9 cellular contexts compared by ENCODE assay signal in the genomic region with DNA sequence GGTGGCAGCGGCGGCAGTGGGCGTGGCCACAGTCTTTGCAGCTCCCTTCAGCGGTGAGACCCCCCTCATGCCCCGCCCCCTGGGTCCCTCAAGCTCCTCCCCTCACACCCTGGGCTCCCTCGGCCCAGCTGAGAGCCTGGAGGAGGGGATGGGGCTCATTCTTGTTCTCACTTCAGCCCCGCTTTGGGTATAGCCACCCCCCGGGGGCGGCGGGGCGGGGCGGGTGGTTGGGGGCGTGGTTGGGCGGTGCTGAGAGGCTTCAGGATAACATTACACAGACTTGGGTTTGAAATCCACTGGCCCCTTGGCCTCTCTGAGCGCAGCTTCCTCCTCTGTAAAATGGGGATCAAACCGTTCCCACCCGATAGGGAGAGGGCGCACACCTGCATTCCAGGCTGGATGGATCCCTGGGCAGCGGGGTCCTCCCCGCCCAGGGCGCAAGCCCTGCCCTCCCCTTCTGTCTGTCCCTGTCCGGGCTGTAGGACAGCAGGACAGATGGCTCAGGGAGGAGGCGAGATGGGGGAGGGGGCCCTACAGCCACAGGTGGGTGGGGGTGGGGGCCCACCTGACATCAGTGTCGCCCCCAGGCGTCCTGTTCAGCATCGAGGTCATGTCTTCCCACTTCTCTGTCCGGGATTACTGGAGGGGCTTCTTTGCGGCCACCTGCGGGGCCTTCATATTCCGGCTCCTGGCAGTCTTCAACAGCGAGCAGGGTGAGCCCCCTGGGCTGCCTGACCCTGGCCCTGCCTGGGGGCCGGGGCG. TPM values are rescaled to one million over a fixed set of nuclear protein-coding genes. Genes with fewer than 3 reads are reported as not detected.
DNase-seq lines count a peak whose midpoint lies in the region; ATAC-seq and TF ChIP-seq lines count a peak whose summit lies in the region.
"Had no signal": no experiment of that assay in that cellular context is flagged by ENCODE, and none has a peak within 500 bp of the region (broad histone marks: within the 10 kb centered on the region; RNA-seq: fewer than 3 reads in every experiment).

No MANE protein-coding gene starts in this region.

- DNase-seq in BJ (ENCODE audit: low read depth) (no peak), NCI-H748 treated with DMSO at 0.1 percent for 48 hours (lab: John Stamatoyannopoulos, UW) (peak; percentile 21), neuronal stem cell (ENCODE audit: low spot score) (peak; percentile 87), kidney tubule cell (ENCODE audit: low spot score) (no peak), dorsolateral prefrontal cortex (no peak)
- no peak for DNase-seq in central memory CD8-positive, alpha-beta T cell (ENCODE audit: low spot score in 2 of 2)

- no peaks in the 10 kb centered on the region for H3K36me3 ChIP-seq in BJ (ENCODE audit: control insufficient read depth, insufficient read depth, low read length)
- no peaks in the 10 kb centered on the region for H3K36me3 ChIP-seq in neuronal stem cell (replicated peaks in 1 of 2; ENCODE audit: control insufficient read depth in 2 of 2, insufficient read depth in 2 of 2, low read length in 2 of 2)

- H2AFZ ChIP-seq in neuronal stem cell (ENCODE audit: low read length), result peak overlapping the region; percentile 17

- H2AK5ac ChIP-seq in neuronal stem cell (ENCODE audit: low read depth, low read length), result peak overlapping the region; percentile 36

- no peaks in the 10 kb centered on the region for H3K9me3 Mint-ChIP-seq in central memory CD8-positive, alpha-beta T cell

- H3K27me3 ChIP-seq in BJ (ENCODE audit: control insufficient read depth, insufficient read depth, low read length) (peaks cover 2% of the 10 kb centered on the region), neuronal stem cell (ENCODE audit: control insufficient read depth in 3 of 3, insufficient read depth in 3 of 3, low read depth in 1 of 3, low read length in 3 of 3) (peaks cover 0 to 46% (median 0%) of the 10 kb centered on the region in 3 experiments), dorsolateral prefrontal cortex (peaks cover 0 to 19% (median 4%) of the 10 kb centered on the region in 45 donors)

- H3K18ac ChIP-seq in neuronal stem cell (ENCODE audit: low read length), result peak overlapping the region; percentile 90

- H2BK120ac ChIP-seq in neuronal stem cell (ENCODE audit: low read depth, low read length), result no peak overlapping the region

- H2BK12ac ChIP-seq in neuronal stem cell (ENCODE audit: low read length), result no peak overlapping the region

- peak overlapping the region; percentile 48 for H2BK5ac ChIP-seq in neuronal stem cell (ENCODE audit: low read length)

- H3K27me3 Mint-ChIP-seq in central memory CD8-positive, alpha-beta T cell, result peaks cover 67% of the 10 kb centered on the region

- no peaks in the 10 kb centered on the region for H3K4me1 Mint-ChIP-seq in central memory CD8-positive, alpha-beta T cell

- no peak overlapping the region for H3K27ac Mint-ChIP-seq in central memory CD8-positive, alpha-beta T cell (ENCODE audit: low read depth)

- no peak overlapping the region for H3K23ac ChIP-seq in neuronal stem cell (ENCODE audit: low read depth, low read length, poor library complexity)

- peak overlapping the region; percentile 4; the same call in 1 of the 2 replicates for H3K4me3 ChIP-seq in BJ (ENCODE audit: low read depth, low read length)
- H3K4me3 ChIP-seq in neuronal stem cell (ENCODE audit: low read length in 2 of 2), result peak overlapping the region in 1 of 2 donors; percentile 72
- peak overlapping the region in 15 of 59 donors; percentile 2 to 47 (median 24) for H3K4me3 ChIP-seq in dorsolateral prefrontal cortex

- TF ChIP-seq CTCF in BJ (IDR thresholded peaks at IDR 0.05; ENCODE audit: insufficient read depth, low read depth, low read length), result no peak
- no peak for TF ChIP-seq CTCF in dorsolateral prefrontal cortex (IDR thresholded peaks at IDR 0.05 in 54 of 56, conservative IDR thresholded peaks at IDR 0.05 in 2 of 56; ENCODE audit: low read depth in 1 of 56, partially characterized antibody in 56 of 56)

- intact Hi-C loops in dorsolateral prefrontal cortex (cut with DNase I), result no loop called here

- H3K36me3 Mint-ChIP-seq in central memory CD8-positive, alpha-beta T cell (ENCODE audit: insufficient read depth), result no peaks in the 10 kb centered on the region

- peak overlapping the region; percentile 55 for H2BK15ac ChIP-seq in neuronal stem cell (ENCODE audit: low read length)

- H4K8ac ChIP-seq in neuronal stem cell (ENCODE audit: low read depth, low read length), result no peak overlapping the region

- H3K9me3 ChIP-seq in neuronal stem cell (replicated peaks in 1 of 2; ENCODE audit: control insufficient read depth in 2 of 2, insufficient read depth in 1 of 2, low read depth in 1 of 2, low read length in 2 of 2), result no peaks in the 10 kb centered on the region

- H3K14ac ChIP-seq in neuronal stem cell (ENCODE audit: low read length), result no peak overlapping the region

- CTCF ChIA-PET in BJ (lab: Yijun Ruan, JAX), result interaction anchor here (1.7 to 1.9 kb wide), 2 partner anchors 17 to 19 kb away, joined by 5 to 7 read pairs; no protein-coding TSS in a partner anchor

- H3K79me1 ChIP-seq in neuronal stem cell (ENCODE audit: low read depth, low read length), result no peaks in the 10 kb centered on the region

- no CpG with 5 or more reads among the region's 33 CpGs for WGBS in neuronal stem cell (ENCODE audit: extremely low coverage in 2 of 2, insufficient read length in 2 of 2, insufficient replicate concordance in 1 of 2), 2 donors

- H3K27ac ChIP-seq in neuronal stem cell (replicated peaks; ENCODE audit: low read length) (no peak overlapping the region), dorsolateral prefrontal cortex (no peak overlapping the region)

- H3K4me1 ChIP-seq in neuronal stem cell (ENCODE audit: control insufficient read depth in 2 of 2, insufficient read depth in 1 of 2, low read depth in 1 of 2, low read length in 2 of 2), result peaks cover 3 to 6% of the 10 kb centered on the region in 2 donors

- H4K91ac ChIP-seq in neuronal stem cell (ENCODE audit: low read depth, low read length, poor library complexity), result no peak overlapping the region

- POLR2A ChIA-PET in BJ (lab: Charles Lee), result no interaction called here

- peak; percentile 32 for ATAC-seq in central memory CD8-positive, alpha-beta T cell (replicated peaks; ENCODE audit: extremely low read depth, poor library complexity, severe bottlenecking)
- ATAC-seq in GM18519 (IDR thresholded peaks at IDR 0.05; ENCODE audit: low FRiP score, unreplicated experiment), result no peak
- ATAC-seq in GM21515 (IDR thresholded peaks at IDR 0.05; ENCODE audit: unreplicated experiment), result no peak
- ATAC-seq: Panc1 had no signal

- H3K4me2 ChIP-seq in neuronal stem cell (ENCODE audit: insufficient read depth, low read length, poor library complexity, severe bottlenecking), result peak overlapping the region; percentile 47

- peak overlapping the region; percentile 23 for H3K4me3 Mint-ChIP-seq in central memory CD8-positive, alpha-beta T cell

- H3K9ac ChIP-seq in neuronal stem cell (ENCODE audit: low read depth, low read length, poor library complexity), result no peak overlapping the region

- H3K4ac ChIP-seq in neuronal stem cell (ENCODE audit: low read length), result no peak overlapping the region

RNA-seq across cellular contexts. Expression of gene CLCNKA, which starts 5.1 kb away (rescaled TPM):
- 0.20 and 0.28 TPM in 2 replicates for polyA plus RNA-seq in BJ (2011; rRNA removed)
- 0.19 TPM in 1 of 2 replicates, not detected in the other for polyA minus RNA-seq in BJ (2011; rRNA and poly(A)+ RNA removed)
- 0.13 TPM for polyA plus RNA-seq in neuronal stem cell (2013, experiment 1 of 2)
- polyA plus RNA-seq in neuronal stem cell (2013, experiment 2 of 2), result 0.08 TPM
- total RNA-seq in dorsolateral prefrontal cortex, result 1 to 10 TPM in 15 of 120 experiments, under 1 TPM in 42, not detected in 63; 0.16 to 2.5 (median 0.66) TPM

RNA-seq across cellular contexts. Expression of gene HSPB7, which starts 9.1 kb away (rescaled TPM):
- polyA plus RNA-seq in BJ (2011; rRNA removed), result 32.5 and 66.6 TPM in 2 replicates
- 26.1 and 30.3 TPM in 2 replicates for polyA minus RNA-seq in BJ (2011; rRNA and poly(A)+ RNA removed)
- polyA plus RNA-seq in neuronal stem cell (2013, experiment 1 of 2), result not detected
- not detected for polyA plus RNA-seq in neuronal stem cell (2013, experiment 2 of 2)
- 10 to 100 TPM in 2 of 120 experiments, 1 to 10 TPM in 107, under 1 TPM in 11; 0.34 to 16.8 (median 2.1) TPM for total RNA-seq in dorsolateral prefrontal cortex

RNA-seq across cellular contexts. Expression of gene CLCNKB, which starts 16.7 kb away (rescaled TPM):
- 0.42 and 0.83 TPM in 2 replicates for polyA plus RNA-seq in BJ (2011; rRNA removed)
- polyA minus RNA-seq in BJ (2011; rRNA and poly(A)+ RNA removed), result 0.31 and 0.71 TPM in 2 replicates
- polyA plus RNA-seq in neuronal stem cell (2013, experiment 1 of 2), result 2.9 TPM
- polyA plus RNA-seq in neuronal stem cell (2013, experiment 2 of 2), result 2.7 TPM
- under 1 TPM in 27 of 120 experiments, not detected in 93; 0.21 to 0.98 (median 0.29) TPM for total RNA-seq in dorsolateral prefrontal cortex

RNA-seq across cellular contexts. Expression of gene SRARP, which starts 22.9 kb away (rescaled TPM):
- polyA plus RNA-seq in BJ (2011; rRNA removed), result not detected in 2 replicates
- polyA minus RNA-seq in BJ (2011; rRNA and poly(A)+ RNA removed), result not detected in 2 replicates
- not detected for polyA plus RNA-seq in neuronal stem cell (2013, experiment 1 of 2)
- not detected for polyA plus RNA-seq in neuronal stem cell (2013, experiment 2 of 2)
- total RNA-seq in dorsolateral prefrontal cortex, result 10 to 100 TPM in 12 of 120 experiments, 1 to 10 TPM in 108; 2.1 to 17.6 (median 5.9) TPM

RNA-seq across cellular contexts. Expression of gene FAM131C, which starts 46.5 kb away (rescaled TPM):
- 0.34 and 0.47 TPM in 2 replicates for polyA plus RNA-seq in BJ (2011; rRNA removed)
- 0.24 and 1.3 TPM in 2 replicates for polyA minus RNA-seq in BJ (2011; rRNA and poly(A)+ RNA removed)
- polyA plus RNA-seq in neuronal stem cell (2013, experiment 1 of 2), result 8.9 TPM
- polyA plus RNA-seq in neuronal stem cell (2013, experiment 2 of 2), result 9.1 TPM
- 10 to 100 TPM in 14 of 120 experiments, 1 to 10 TPM in 106; 2.2 to 15.3 (median 7.6) TPM for total RNA-seq in dorsolateral prefrontal cortex

Comparison
In these comparisons a context has a peak if more than half of its experiments do, and no peak if none do; other contexts are left out.
1. DNase-seq: peak in NCI-H748 treated with DMSO at 0.1 percent for 48 hours (single experiment) and neuronal stem cell (single experiment); none in BJ (single experiment), central memory CD8-positive, alpha-beta T cell (0 of 2), kidney tubule cell (single experiment) and dorsolateral prefrontal cortex (0 of 10).